1 cellular context compared by ENCODE assay signal in the genomic region with DNA sequence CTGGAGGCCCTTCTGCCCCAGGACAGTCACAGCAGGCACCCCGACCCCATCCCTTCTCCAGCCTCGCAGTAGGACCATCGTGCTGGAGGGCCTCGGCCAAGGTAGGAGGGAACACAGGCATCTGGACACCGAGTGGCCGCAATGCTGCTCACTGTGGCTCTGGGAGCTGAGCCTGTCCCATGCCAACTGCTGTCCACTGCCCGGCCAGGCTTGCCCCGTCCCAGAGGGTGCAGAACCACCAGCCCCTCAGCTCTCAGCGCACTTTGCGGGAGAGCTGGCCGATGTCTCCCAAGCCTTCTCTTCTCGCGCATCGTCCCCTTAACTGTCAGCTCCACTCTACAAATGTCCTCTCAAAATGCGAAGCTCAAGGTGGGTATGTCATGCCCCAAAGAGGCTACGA.
TF ChIP-seq lines count a peak whose summit lies in the region.

No MANE protein-coding gene starts in this region.

TF ChIP-seq in IMR-90, 13 proteins besides CTCF, POLR2A, EP300 and RAD21 (continued from another document):
- TF ChIP-seq, protein P1, sequence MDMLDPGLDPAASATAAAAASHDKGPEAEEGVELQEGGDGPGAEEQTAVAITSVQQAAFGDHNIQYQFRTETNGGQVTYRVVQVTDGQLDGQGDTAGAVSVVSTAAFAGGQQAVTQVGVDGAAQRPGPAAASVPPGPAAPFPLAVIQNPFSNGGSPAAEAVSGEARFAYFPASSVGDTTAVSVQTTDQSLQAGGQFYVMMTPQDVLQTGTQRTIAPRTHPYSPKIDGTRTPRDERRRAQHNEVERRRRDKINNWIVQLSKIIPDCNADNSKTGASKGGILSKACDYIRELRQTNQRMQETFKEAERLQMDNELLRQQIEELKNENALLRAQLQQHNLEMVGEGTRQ (IDR thresholded peaks at IDR 0.05; ENCODE audit: low read depth, low read length): no peak
